In the genomic region with DNA sequence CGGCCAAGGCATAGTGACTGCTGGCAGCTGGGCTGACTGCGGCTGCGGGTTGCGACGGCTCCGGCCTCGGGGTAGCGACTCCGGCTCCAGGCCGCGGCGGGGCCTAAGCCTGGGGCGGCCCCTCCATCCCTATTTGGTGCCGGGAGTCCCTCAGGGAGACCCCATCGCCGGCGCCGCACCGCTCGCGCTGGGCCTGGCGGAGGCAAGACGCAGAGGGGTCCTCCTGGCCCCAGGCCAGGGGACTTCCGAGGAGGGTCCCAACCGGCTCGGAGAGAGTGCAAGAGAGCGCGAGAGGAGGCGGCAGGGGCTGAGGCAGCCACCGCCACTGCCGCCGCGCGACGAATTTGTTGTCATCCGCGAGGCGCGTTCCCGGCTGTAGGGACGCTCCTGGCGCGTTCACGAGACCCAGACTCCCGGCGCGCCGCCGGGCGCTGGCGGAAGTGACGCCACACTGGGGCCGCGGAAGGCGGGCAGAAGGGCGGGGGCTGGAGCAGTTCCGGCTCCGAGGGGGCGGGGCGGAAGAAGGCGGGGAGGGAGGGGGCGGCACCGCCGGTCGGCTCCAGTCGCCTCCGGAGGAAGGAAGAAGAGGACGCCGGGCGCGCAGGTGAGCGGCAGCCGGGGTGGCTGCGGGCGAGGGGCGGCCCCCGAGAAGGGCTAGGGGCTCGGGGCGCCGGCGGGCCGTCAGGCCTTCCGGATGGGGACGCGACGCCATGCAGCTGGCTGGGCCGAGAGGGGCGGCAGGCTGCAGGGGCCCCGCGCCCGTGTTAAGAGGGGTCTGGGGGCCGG, we compare ENCODE assay signal across 1 cellular context.
A peak's percentile ranks its signal among the peaks of the same experiment; 100 is the strongest.
TF ChIP-seq lines count a peak whose summit lies in the region.

ATG2B (minus strand) TSS at position 377 of the 786 bp plus-strand sequence; CDS start at position 12, 365 bp downstream.
A gene with protein sequence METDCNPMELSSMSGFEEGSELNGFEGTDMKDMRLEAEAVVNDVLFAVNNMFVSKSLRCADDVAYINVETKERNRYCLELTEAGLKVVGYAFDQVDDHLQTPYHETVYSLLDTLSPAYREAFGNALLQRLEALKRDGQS (plus strand): TSS at position 562 of the 786 bp plus-strand sequence. CDS start 18,722 bp downstream, outside the sequence.

TF ChIP-seq in K562, 482 proteins besides CTCF, POLR2A, EP300 and RAD21 (continued from another document and continues in another):
- TF ChIP-seq, protein P1, sequence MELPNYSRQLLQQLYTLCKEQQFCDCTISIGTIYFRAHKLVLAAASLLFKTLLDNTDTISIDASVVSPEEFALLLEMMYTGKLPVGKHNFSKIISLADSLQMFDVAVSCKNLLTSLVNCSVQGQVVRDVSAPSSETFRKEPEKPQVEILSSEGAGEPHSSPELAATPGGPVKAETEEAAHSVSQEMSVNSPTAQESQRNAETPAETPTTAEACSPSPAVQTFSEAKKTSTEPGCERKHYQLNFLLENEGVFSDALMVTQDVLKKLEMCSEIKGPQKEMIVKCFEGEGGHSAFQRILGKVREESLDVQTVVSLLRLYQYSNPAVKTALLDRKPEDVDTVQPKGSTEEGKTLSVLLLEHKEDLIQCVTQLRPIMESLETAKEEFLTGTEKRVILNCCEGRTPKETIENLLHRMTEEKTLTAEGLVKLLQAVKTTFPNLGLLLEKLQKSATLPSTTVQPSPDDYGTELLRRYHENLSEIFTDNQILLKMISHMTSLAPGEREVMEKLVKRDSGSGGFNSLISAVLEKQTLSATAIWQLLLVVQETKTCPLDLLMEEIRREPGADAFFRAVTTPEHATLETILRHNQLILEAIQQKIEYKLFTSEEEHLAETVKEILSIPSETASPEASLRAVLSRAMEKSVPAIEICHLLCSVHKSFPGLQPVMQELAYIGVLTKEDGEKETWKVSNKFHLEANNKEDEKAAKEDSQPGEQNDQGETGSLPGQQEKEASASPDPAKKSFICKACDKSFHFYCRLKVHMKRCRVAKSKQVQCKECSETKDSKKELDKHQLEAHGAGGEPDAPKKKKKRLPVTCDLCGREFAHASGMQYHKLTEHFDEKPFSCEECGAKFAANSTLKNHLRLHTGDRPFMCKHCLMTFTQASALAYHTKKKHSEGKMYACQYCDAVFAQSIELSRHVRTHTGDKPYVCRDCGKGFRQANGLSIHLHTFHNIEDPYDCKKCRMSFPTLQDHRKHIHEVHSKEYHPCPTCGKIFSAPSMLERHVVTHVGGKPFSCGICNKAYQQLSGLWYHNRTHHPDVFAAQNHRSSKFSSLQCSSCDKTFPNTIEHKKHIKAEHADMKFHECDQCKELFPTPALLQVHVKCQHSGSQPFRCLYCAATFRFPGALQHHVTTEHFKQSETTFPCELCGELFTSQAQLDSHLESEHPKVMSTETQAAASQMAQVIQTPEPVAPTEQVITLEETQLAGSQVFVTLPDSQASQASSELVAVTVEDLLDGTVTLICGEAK (IDR thresholded peaks at IDR 0.05), result peak; percentile 86
- TF ChIP-seq, protein P1 (CRISPR knock-in tag; IDR thresholded peaks at IDR 0.05), result no peak
- TF ChIP-seq TFAM (CRISPR knock-in tag; conservative IDR thresholded peaks at IDR 0.05) (no peak), ZNF263 (CRISPR knock-in tag; IDR thresholded peaks at IDR 0.05; ENCODE audit: borderline replicate concordance) (no peak), POLR2AphosphoS5 (IDR thresholded peaks at IDR 0.05; ENCODE audit: control insufficient read depth, insufficient read depth, low read depth, low read length) (peak; percentile 62; the same call in 1 of the 2 replicates), MXI1 (IDR thresholded peaks at IDR 0.05; ENCODE audit: low read depth, low read length) (peak; percentile 35; the same call in 1 of the 2 replicates), DEAF1 (CRISPR knock-in tag; IDR thresholded peaks at IDR 0.05) (no peak), CAMTA2 (CRISPR knock-in tag; conservative IDR thresholded peaks at IDR 0.05) (no peak), COPS2 (conservative IDR thresholded peaks at IDR 0.05) (no peak), E2F5 (CRISPR knock-in tag; IDR thresholded peaks at IDR 0.05) (no peak), ZNF23 (CRISPR knock-in tag; IDR thresholded peaks at IDR 0.05) (no peak), FOXK2 (conservative IDR thresholded peaks at IDR 0.05 in 1 of 2, IDR thresholded peaks at IDR 0.05 in 1 of 2; ENCODE audit: low read depth in 2 of 2) (no peak), NCOA6 (IDR thresholded peaks at IDR 0.05) (no peak), TSC22D4 (tag; IDR thresholded peaks at IDR 0.05) (no peak), ZBTB7A (IDR thresholded peaks at IDR 0.05; ENCODE audit: borderline replicate concordance, control insufficient read depth, low read depth, low read length) (peak; percentile 15; the same call in 1 of the 2 replicates), NFRKB (IDR thresholded peaks at IDR 0.05; ENCODE audit: low read depth) (no peak), TEAD1 (CRISPR knock-in tag; IDR thresholded peaks at IDR 0.05) (no peak), KLF6 (CRISPR knock-in tag; IDR thresholded peaks at IDR 0.05; ENCODE audit: borderline replicate concordance) (no peak), NFE2L1 (tag; IDR thresholded peaks at IDR 0.05; ENCODE audit: borderline replicate concordance, low read depth) (no peak), TARDBP (IDR thresholded peaks at IDR 0.05) (no peak), TRIM28 (IDR thresholded peaks at IDR 0.05) (no peak), ARID2 (IDR thresholded peaks at IDR 0.05) (no peak)
- TF ChIP-seq, protein P2, sequence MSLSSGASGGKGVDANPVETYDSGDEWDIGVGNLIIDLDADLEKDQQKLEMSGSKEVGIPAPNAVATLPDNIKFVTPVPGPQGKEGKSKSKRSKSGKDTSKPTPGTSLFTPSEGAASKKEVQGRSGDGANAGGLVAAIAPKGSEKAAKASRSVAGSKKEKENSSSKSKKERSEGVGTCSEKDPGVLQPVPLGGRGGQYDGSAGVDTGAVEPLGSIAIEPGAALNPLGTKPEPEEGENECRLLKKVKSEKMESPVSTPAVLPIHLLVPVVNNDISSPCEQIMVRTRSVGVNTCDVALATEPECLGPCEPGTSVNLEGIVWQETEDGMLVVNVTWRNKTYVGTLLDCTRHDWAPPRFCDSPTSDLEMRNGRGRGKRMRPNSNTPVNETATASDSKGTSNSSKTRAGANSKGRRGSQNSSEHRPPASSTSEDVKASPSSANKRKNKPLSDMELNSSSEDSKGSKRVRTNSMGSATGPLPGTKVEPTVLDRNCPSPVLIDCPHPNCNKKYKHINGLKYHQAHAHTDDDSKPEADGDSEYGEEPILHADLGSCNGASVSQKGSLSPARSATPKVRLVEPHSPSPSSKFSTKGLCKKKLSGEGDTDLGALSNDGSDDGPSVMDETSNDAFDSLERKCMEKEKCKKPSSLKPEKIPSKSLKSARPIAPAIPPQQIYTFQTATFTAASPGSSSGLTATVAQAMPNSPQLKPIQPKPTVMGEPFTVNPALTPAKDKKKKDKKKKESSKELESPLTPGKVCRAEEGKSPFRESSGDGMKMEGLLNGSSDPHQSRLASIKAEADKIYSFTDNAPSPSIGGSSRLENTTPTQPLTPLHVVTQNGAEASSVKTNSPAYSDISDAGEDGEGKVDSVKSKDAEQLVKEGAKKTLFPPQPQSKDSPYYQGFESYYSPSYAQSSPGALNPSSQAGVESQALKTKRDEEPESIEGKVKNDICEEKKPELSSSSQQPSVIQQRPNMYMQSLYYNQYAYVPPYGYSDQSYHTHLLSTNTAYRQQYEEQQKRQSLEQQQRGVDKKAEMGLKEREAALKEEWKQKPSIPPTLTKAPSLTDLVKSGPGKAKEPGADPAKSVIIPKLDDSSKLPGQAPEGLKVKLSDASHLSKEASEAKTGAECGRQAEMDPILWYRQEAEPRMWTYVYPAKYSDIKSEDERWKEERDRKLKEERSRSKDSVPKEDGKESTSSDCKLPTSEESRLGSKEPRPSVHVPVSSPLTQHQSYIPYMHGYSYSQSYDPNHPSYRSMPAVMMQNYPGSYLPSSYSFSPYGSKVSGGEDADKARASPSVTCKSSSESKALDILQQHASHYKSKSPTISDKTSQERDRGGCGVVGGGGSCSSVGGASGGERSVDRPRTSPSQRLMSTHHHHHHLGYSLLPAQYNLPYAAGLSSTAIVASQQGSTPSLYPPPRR (CRISPR knock-in tag; IDR thresholded peaks at IDR 0.05; ENCODE audit: borderline replicate concordance), result no peak
- TF ChIP-seq, protein P3, sequence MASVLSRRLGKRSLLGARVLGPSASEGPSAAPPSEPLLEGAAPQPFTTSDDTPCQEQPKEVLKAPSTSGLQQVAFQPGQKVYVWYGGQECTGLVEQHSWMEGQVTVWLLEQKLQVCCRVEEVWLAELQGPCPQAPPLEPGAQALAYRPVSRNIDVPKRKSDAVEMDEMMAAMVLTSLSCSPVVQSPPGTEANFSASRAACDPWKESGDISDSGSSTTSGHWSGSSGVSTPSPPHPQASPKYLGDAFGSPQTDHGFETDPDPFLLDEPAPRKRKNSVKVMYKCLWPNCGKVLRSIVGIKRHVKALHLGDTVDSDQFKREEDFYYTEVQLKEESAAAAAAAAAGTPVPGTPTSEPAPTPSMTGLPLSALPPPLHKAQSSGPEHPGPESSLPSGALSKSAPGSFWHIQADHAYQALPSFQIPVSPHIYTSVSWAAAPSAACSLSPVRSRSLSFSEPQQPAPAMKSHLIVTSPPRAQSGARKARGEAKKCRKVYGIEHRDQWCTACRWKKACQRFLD (CRISPR knock-in tag; IDR thresholded peaks at IDR 0.05), result peak; percentile 69; the same call in 1 of the 2 replicates
- TF ChIP-seq, protein P4, sequence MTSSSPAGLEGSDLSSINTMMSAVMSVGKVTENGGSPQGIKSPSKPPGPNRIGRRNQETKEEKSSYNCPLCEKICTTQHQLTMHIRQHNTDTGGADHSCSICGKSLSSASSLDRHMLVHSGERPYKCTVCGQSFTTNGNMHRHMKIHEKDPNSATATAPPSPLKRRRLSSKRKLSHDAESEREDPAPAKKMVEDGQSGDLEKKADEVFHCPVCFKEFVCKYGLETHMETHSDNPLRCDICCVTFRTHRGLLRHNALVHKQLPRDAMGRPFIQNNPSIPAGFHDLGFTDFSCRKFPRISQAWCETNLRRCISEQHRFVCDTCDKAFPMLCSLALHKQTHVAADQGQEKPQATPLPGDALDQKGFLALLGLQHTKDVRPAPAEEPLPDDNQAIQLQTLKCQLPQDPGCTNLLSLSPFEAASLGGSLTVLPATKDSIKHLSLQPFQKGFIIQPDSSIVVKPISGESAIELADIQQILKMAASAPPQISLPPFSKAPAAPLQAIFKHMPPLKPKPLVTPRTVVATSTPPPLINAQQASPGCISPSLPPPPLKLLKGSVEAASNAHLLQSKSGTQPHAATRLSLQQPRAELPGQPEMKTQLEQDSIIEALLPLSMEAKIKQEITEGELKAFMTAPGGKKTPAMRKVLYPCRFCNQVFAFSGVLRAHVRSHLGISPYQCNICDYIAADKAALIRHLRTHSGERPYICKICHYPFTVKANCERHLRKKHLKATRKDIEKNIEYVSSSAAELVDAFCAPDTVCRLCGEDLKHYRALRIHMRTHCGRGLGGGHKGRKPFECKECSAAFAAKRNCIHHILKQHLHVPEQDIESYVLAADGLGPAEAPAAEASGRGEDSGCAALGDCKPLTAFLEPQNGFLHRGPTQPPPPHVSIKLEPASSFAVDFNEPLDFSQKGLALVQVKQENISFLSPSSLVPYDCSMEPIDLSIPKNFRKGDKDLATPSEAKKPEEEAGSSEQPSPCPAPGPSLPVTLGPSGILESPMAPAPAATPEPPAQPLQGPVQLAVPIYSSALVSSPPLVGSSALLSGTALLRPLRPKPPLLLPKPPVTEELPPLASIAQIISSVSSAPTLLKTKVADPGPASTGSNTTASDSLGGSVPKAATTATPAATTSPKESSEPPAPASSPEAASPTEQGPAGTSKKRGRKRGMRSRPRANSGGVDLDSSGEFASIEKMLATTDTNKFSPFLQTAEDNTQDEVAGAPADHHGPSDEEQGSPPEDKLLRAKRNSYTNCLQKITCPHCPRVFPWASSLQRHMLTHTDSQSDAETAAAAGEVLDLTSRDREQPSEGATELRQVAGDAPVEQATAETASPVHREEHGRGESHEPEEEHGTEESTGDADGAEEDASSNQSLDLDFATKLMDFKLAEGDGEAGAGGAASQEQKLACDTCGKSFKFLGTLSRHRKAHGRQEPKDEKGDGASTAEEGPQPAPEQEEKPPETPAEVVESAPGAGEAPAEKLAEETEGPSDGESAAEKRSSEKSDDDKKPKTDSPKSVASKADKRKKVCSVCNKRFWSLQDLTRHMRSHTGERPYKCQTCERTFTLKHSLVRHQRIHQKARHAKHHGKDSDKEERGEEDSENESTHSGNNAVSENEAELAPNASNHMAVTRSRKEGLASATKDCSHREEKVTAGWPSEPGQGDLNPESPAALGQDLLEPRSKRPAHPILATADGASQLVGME (CRISPR knock-in tag; IDR thresholded peaks at IDR 0.05), result 0 out of 2 replicates have a peak, but pooled peaks have one; percentile 11
